Comparison of ENCODE assay signal across 8 cellular contexts in the genomic region with DNA sequence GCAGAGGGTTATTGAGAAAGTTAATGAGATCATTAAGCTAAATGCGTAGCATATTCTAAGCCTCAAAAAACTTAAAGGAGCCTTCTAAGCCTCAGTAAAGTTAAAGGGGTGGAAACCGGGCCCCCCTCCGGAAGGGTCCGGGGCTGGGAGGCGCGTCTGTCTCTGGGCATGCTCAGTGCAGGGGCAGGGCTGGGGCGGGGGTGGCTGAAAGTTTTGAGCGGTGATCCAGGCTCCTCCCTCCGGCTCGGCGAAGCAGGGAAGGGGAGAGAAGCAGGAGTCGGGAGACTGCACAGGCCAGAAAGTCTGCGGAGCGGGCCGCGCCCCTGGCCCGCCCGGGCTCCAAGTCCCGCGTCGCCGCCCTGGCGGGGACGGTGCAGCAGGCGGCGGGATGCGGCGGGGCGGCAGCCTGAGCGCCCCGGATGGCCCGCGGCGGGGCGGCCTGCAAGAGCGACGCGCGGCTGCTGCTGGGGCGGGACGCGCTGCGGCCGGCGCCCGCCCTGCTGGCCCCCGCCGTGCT. TPM values are rescaled to one million over a fixed set of nuclear protein-coding genes. Genes with fewer than 3 reads are reported as not detected.
DNase-seq lines count a peak whose midpoint lies in the region; ATAC-seq and TF ChIP-seq lines count a peak whose summit lies in the region.

A gene (plus strand): TSS at position 240 of the 517 bp plus-strand sequence. CDS start 180 bp downstream, at position 420.

- peak within 1 kb of the TSS; percentile 39 for H3K27ac ChIP-seq in parathyroid adenoma

- CTCF ChIA-PET in AG04449 (lab: Yijun Ruan, JAX), result interaction anchor here (0.7 to 2.1 kb wide), 5 partner anchors 11 to 70 kb away, joined by 3 to 8 read pairs (median 3); no protein-coding TSS in a partner anchor

- DNase-seq in AG04449 (ENCODE audit: low read depth, low spot score) (no peak), NCI-H748 (lab: John Stamatoyannopoulos, UW; ENCODE audit: unreplicated experiment) (peak; percentile 58), anterior cingulate cortex (lab: John Stamatoyannopoulos, UW) (peak in 36 of 58 donors; percentile 2 to 69 (median 28)), left cardiac atrium (peak; percentile 87), LoVo (ENCODE audit: low spot score) (no peak), NCI-H2029 treated with DMSO at 0.1 percent for 48 hours (lab: John Stamatoyannopoulos, UW) (no peak)

- intact Hi-C loops in left cardiac atrium (cut with DNase I), result no loop called here

- no peaks in the 10 kb centered on the region for H3K79me2 ChIP-seq in parathyroid adenoma

- H3K27me3 ChIP-seq in parathyroid adenoma (ENCODE audit: control insufficient read depth, insufficient read depth, low read length), result no peaks in the 10 kb centered on the region

- H3K4me2 ChIP-seq in parathyroid adenoma (ENCODE audit: low read length), result peak within 1 kb of the TSS; percentile 81

- no peaks in the 10 kb centered on the region for H3K9me3 ChIP-seq in parathyroid adenoma (ENCODE audit: control insufficient read depth, low read length)

- H3K9ac ChIP-seq in parathyroid adenoma, result no peak within 1 kb of the TSS

- H3K36me3 ChIP-seq in parathyroid adenoma (ENCODE audit: control insufficient read depth, insufficient read depth, low read length), result no peaks in the 10 kb centered on the region

- POLR2A ChIA-PET in AG04449 (lab: Yijun Ruan, JAX), result interaction anchor here (0.6 kb wide), 1 partner anchor 11 kb away, joined by 3 read pairs; no protein-coding TSS in a partner anchor

- no peaks in the 10 kb centered on the region for H3K4me1 ChIP-seq in parathyroid adenoma

- peak within 1 kb of the TSS; percentile 68 for H2AFZ ChIP-seq in parathyroid adenoma

- H3K4me3 ChIP-seq in AG04449 (ENCODE audit: low read depth, low read length) (peak within 1 kb of the TSS; percentile 76), parathyroid adenoma (ENCODE audit: low read depth, low read length) (peak within 1 kb of the TSS; percentile 45)

- ATAC-seq in GM18868 (IDR thresholded peaks at IDR 0.05; ENCODE audit: unreplicated experiment), result peak; percentile 41
- ATAC-seq in left cardiac atrium, result peak; percentile 87 to 90

- no peak for TF ChIP-seq CTCF in AG04449 (IDR thresholded peaks at IDR 0.05; ENCODE audit: insufficient read depth, low read length, missing control alignments)
- TF ChIP-seq CTCF in parathyroid adenoma (IDR thresholded peaks at IDR 0.05), result no peak

RNA-seq across cellular contexts. Expression of the gene that starts here (rescaled TPM):
- 10 to 100 TPM; 10.0 to 11.3 TPM for total RNA-seq in left cardiac atrium

Comparison
In these comparisons a context has a peak if more than half of its experiments do, and no peak if none do; other contexts are left out.
1. DNase-seq: peak in NCI-H748 (single experiment), anterior cingulate cortex (36 of 58) and left cardiac atrium (single experiment); none in AG04449 (single experiment), LoVo (single experiment) and NCI-H2029 treated with DMSO at 0.1 percent for 48 hours (single experiment).